In genomic region chr1:66399888-66400529, GRCh38 we compare ENCODE assay signal across 10 cellular contexts.
DNase-seq lines count a peak whose midpoint lies in the region; ATAC-seq and TF ChIP-seq lines count a peak whose summit lies in the region.
"Had no signal": no experiment of that assay in that cellular context is flagged by ENCODE, and none has a peak within 500 bp of the region (broad histone marks: within the 10 kb centered on the region; RNA-seq: fewer than 3 reads in every experiment).

No MANE protein-coding gene starts in this region.

- intact Hi-C loops in CD4-positive, alpha-beta memory T cell (cut with micrococcal nuclease) = no loop called here

- peaks cover 28% of the 10 kb centered on the region for H3F3A ChIP-seq in DOHH2 (ENCODE audit: control insufficient read depth, insufficient read depth)

- peak overlapping the region; percentile 91 for H3K4me2 ChIP-seq in DOHH2 (ENCODE audit: low read length)

- no peaks in the 10 kb centered on the region for H3K9me3 ChIP-seq in DOHH2 (ENCODE audit: control insufficient read depth, insufficient read depth, low read length)
- H3K9me3 ChIP-seq in CD4-positive, alpha-beta memory T cell (ENCODE audit: control insufficient read depth in 1 of 2, low read length in 2 of 2) = no peaks in the 10 kb centered on the region

- CTCF ChIA-PET in CD4-positive, alpha-beta memory T cell (lab: Charles Lee; ENCODE audit: partially characterized antibody) = no interaction called here

- DNase-seq in activated naive CD8-positive, alpha-beta T cell treated with anti-CD3 and anti-CD28 coated beads for 36 hours = no peak
- no peak for DNase-seq in NCI-H1930 (lab: John Stamatoyannopoulos, UW)
- DNase-seq in CD4-positive, alpha-beta memory T cell = no peak
- DNase-seq in AG08396 (ENCODE audit: low spot score) = no peak
- DNase-seq in germinal center (ENCODE audit: low spot score) = no peak
- DNase-seq: CD4-positive, alpha-beta T cell; NCI-H510A had no signal

- H3K27ac ChIP-seq in DOHH2 (ENCODE audit: low read depth, low read length) = peak overlapping the region; percentile 97
- no peak overlapping the region for H3K27ac ChIP-seq in CD4-positive, alpha-beta memory T cell (ENCODE audit: low read depth, low read length)

- H3K36me3 ChIP-seq in DOHH2 (ENCODE audit: control insufficient read depth, low read length) = peaks cover 5% of the 10 kb centered on the region
- H3K36me3 ChIP-seq in CD4-positive, alpha-beta memory T cell (ENCODE audit: insufficient read depth, low read length) = no peaks in the 10 kb centered on the region

- no peaks in the 10 kb centered on the region for H3K36me3 Mint-ChIP-seq in activated naive CD8-positive, alpha-beta T cell treated with anti-CD3 and anti-CD28 coated beads for 36 hours
- H3K36me3 Mint-ChIP-seq in CD4-positive, alpha-beta memory T cell = no peaks in the 10 kb centered on the region

- H4K20me1 ChIP-seq in DOHH2 (ENCODE audit: control insufficient read depth, insufficient read depth, low read depth, low read length) = no peaks in the 10 kb centered on the region

- peaks cover 35% of the 10 kb centered on the region for H3K4me1 Mint-ChIP-seq in activated naive CD8-positive, alpha-beta T cell treated with anti-CD3 and anti-CD28 coated beads for 36 hours
- peaks cover 5 to 13% (median 8%) of the 10 kb centered on the region in 4 donors for H3K4me1 Mint-ChIP-seq in CD4-positive, alpha-beta memory T cell

- peaks cover 2% of the 10 kb centered on the region for H3K9me3 Mint-ChIP-seq in activated naive CD8-positive, alpha-beta T cell treated with anti-CD3 and anti-CD28 coated beads for 36 hours
- H3K9me3 Mint-ChIP-seq in CD4-positive, alpha-beta memory T cell = no peaks in the 10 kb centered on the region
- H3K9me3 Mint-ChIP-seq: CD4-positive, alpha-beta T cell had no signal

- peak overlapping the region; percentile 31 for H3K4me3 ChIP-seq in DOHH2 (ENCODE audit: low read length)
- no peak overlapping the region for H3K4me3 ChIP-seq in CD4-positive, alpha-beta memory T cell (ENCODE audit: low read length in 2 of 2)

- H3K27me3 ChIP-seq in DOHH2 (ENCODE audit: control insufficient read depth, low read length) = no peaks in the 10 kb centered on the region
- H3K27me3 ChIP-seq in CD4-positive, alpha-beta memory T cell (ENCODE audit: insufficient read depth, low read length) = no peaks in the 10 kb centered on the region

- no peak for TF ChIP-seq CTCF in DOHH2 (IDR thresholded peaks at IDR 0.05; ENCODE audit: low read depth, low read length, poor library complexity, severe bottlenecking)

- H3K4me1 ChIP-seq in DOHH2 (ENCODE audit: control insufficient read depth, low read length) = peaks cover 100% of the 10 kb centered on the region
- H3K4me1 ChIP-seq in CD4-positive, alpha-beta memory T cell (ENCODE audit: insufficient read depth, low read length) = no peaks in the 10 kb centered on the region

- H3K79me2 ChIP-seq in DOHH2 (ENCODE audit: control insufficient read depth, low read length) = no peaks in the 10 kb centered on the region

- H3K27me3 Mint-ChIP-seq in activated naive CD8-positive, alpha-beta T cell treated with anti-CD3 and anti-CD28 coated beads for 36 hours = no peaks in the 10 kb centered on the region
- peaks cover 0 to 1% of the 10 kb centered on the region in 2 donors for H3K27me3 Mint-ChIP-seq in CD4-positive, alpha-beta memory T cell
- H3K27me3 Mint-ChIP-seq: CD4-positive, alpha-beta T cell had no signal

- no peaks in the 10 kb centered on the region for H3K9me2 ChIP-seq in DOHH2 (replicated peaks; ENCODE audit: control insufficient read depth, low read length)

- peak overlapping the region; percentile 5 for H3K4me3 Mint-ChIP-seq in activated naive CD8-positive, alpha-beta T cell treated with anti-CD3 and anti-CD28 coated beads for 36 hours
- H3K4me3 Mint-ChIP-seq in CD4-positive, alpha-beta memory T cell = no peak overlapping the region
- H3K4me3 Mint-ChIP-seq: CD4-positive, alpha-beta T cell had no signal

- peak overlapping the region; percentile 80 for H3K27ac Mint-ChIP-seq in activated naive CD8-positive, alpha-beta T cell treated with anti-CD3 and anti-CD28 coated beads for 36 hours
- peak overlapping the region in 1 of 7 donors; percentile 5 for H3K27ac Mint-ChIP-seq in CD4-positive, alpha-beta memory T cell
- H3K27ac Mint-ChIP-seq: CD4-positive, alpha-beta T cell had no signal

- POLR2A ChIA-PET in CD4-positive, alpha-beta memory T cell (lab: Charles Lee; ENCODE audit: partially characterized antibody) = interaction anchor here (0.6 kb wide), 1 partner anchor 11 kb away, joined by 3 read pairs; no protein-coding TSS in a partner anchor

- ATAC-seq in GM19035 (IDR thresholded peaks at IDR 0.05; ENCODE audit: unreplicated experiment) = peak; percentile 18
- peak; percentile 20 for ATAC-seq in HG03039 (IDR thresholded peaks at IDR 0.05; ENCODE audit: unreplicated experiment)
